In genomic region chr2:177211148-177211547, GRCh38 we compare ENCODE assay signal across 1 cellular context.
TF ChIP-seq lines count a peak whose summit lies in the region.

No MANE protein-coding gene starts in this region.

TF ChIP-seq in K562, 482 proteins besides CTCF, POLR2A, EP300 and RAD21 (continued from another document):
- TF ChIP-seq CHD7 (IDR thresholded peaks at IDR 0.05; ENCODE audit: low read depth, low read length) (no peak), ZBTB40 (IDR thresholded peaks at IDR 0.05) (peak; percentile 11; the same call in 1 of the 2 replicates), ZBTB40 (CRISPR knock-in tag; IDR thresholded peaks at IDR 0.05) (no peak), MED1 (CRISPR knock-in tag; IDR thresholded peaks at IDR 0.05; ENCODE audit: borderline replicate concordance) (no peak), SRF (CRISPR knock-in tag; IDR thresholded peaks at IDR 0.05) (peak in 1 of 2 experiments; percentile 19; a peak in 1 of 4 replicates), ZEB2 (IDR thresholded peaks at IDR 0.05) (no peak), SP1 (CRISPR knock-in tag; IDR thresholded peaks at IDR 0.05) (no peak), JUND (IDR thresholded peaks at IDR 0.05; ENCODE audit: borderline replicate concordance, low read depth, low read length) (no peak), JUND (tag; IDR thresholded peaks at IDR 0.05; ENCODE audit: borderline replicate concordance, low read depth, low read length) (0 out of 3 replicates have a peak, but pooled peaks have one; percentile 8), ZBTB43 (CRISPR knock-in tag; IDR thresholded peaks at IDR 0.05) (no peak), ZNF23 (CRISPR knock-in tag; IDR thresholded peaks at IDR 0.05) (no peak), DDX20 (tag; IDR thresholded peaks at IDR 0.05; ENCODE audit: low read depth) (0 out of 2 replicates have a peak, but pooled peaks have one; percentile 18), SNIP1 (IDR thresholded peaks at IDR 0.05; ENCODE audit: low read depth) (no peak), ARID1B (IDR thresholded peaks at IDR 0.05) (no peak), IRF1 (CRISPR knock-in tag; IDR thresholded peaks at IDR 0.05; ENCODE audit: borderline replicate concordance) (no peak), ZNF609 (CRISPR knock-in tag; IDR thresholded peaks at IDR 0.05; ENCODE audit: borderline replicate concordance) (0 out of 2 replicates have a peak, but pooled peaks have one; percentile 54), LEF1 (IDR thresholded peaks at IDR 0.05) (no peak)
